8 cellular contexts compared by ENCODE assay signal in the genomic region with DNA sequence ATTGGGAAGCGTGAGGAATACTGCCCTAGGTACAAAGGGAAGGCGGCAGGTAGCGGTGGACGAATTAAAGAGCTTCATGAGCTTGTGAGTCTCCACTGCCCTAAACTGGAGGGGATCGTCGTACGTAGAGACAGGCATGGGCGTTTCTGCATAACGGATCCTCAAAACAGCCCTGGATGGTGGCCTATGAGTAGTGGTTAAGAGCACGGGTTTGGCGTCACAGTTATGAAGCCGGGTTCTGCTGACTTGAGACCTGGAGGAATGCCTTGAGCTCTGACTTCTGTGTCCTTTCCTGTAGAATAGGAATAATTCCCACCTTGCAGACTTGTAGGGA. TPM values are rescaled to one million over a fixed set of nuclear protein-coding genes. Genes with fewer than 3 reads are reported as not detected.
A peak's percentile ranks its signal among the peaks of the same experiment; 100 is the strongest.
DNase-seq lines count a peak whose midpoint lies in the region; ATAC-seq, FAIRE-seq and TF ChIP-seq lines count a peak whose summit lies in the region.

No MANE protein-coding gene starts in this region.

- H3K27ac ChIP-seq in WERI-Rb-1 (peak overlapping the region; percentile 100), tibial nerve (peak overlapping the region; percentile 93 to 99 (median 98))
- H3K27ac ChIP-seq in naive thymus-derived CD4-positive, alpha-beta T cell (ENCODE audit: low read depth, low read length): peak overlapping the region; percentile 95

- no peaks in the 10 kb centered on the region for H3K27me3 ChIP-seq in WERI-Rb-1 (ENCODE audit: insufficient read depth, low read depth, severe bottlenecking)
- H3K27me3 ChIP-seq in naive thymus-derived CD4-positive, alpha-beta T cell (ENCODE audit: control insufficient read depth in 2 of 2, insufficient read depth in 2 of 2, low read length in 2 of 2): no peaks in the 10 kb centered on the region
- H3K27me3 ChIP-seq in tibial nerve: no peaks in the 10 kb centered on the region

- no peak for FAIRE-seq in HTR-8/SVneo (lab: Jason Lieb, UNC)

- intact Hi-C loops in naive thymus-derived CD4-positive, alpha-beta T cell (cut with micrococcal nuclease): loop anchor here (1.0 to 10.0 kb wide), 8 partner anchors 23 to 1745 kb away; partner anchors contain the start of genes DDB1 (in 2 of the 2), TKFC (in 2 of the 2), CCDC86 (in 1 of the 2) and OSBP (in 1 of the 2)

- H3K4me1 Mint-ChIP-seq in endothelial cell (ENCODE audit: unreplicated experiment): peaks cover 33% of the 10 kb centered on the region
- H3K4me1 Mint-ChIP-seq in naive thymus-derived CD4-positive, alpha-beta T cell: peaks cover 29 to 50% (median 38%) of the 10 kb centered on the region in 7 donors

- no peak for TF ChIP-seq POLR2A in tibial nerve (IDR thresholded peaks at IDR 0.05)

- H3K27me3 Mint-ChIP-seq in endothelial cell (ENCODE audit: unreplicated experiment): peaks cover 14% of the 10 kb centered on the region
- no peaks in the 10 kb centered on the region for H3K27me3 Mint-ChIP-seq in naive thymus-derived CD4-positive, alpha-beta T cell

- DNase-seq in COLO668 (lab: John Stamatoyannopoulos, UW; ENCODE audit: unreplicated experiment): peak; percentile 46
- DNase-seq in HTR-8/SVneo (ENCODE audit: insufficient read length, low spot score): peak; percentile 26
- DNase-seq in WERI-Rb-1: peak; percentile 25
- DNase-seq in endothelial cell (ENCODE audit: low spot score): peak; percentile 24
- DNase-seq in naive thymus-derived CD4-positive, alpha-beta T cell: peak in 7 of 9 donors; percentile 50 to 73 (median 62)
- DNase-seq in tibial nerve (ENCODE audit: low spot score in 2 of 2): no peak
- DNase-seq in HuH-7 (ENCODE audit: low spot score): no peak

- no peaks in the 10 kb centered on the region for H3K9me3 Mint-ChIP-seq in endothelial cell (ENCODE audit: unreplicated experiment)
- H3K9me3 Mint-ChIP-seq in naive thymus-derived CD4-positive, alpha-beta T cell: no peaks in the 10 kb centered on the region

- CTCF ChIA-PET in naive thymus-derived CD4-positive, alpha-beta T cell (lab: Charles Lee): interaction anchor here (0.6 to 4.6 kb wide), 6 partner anchors 19 to 1401 kb away, joined by 3 to 44 read pairs (median 7); partner anchors contain the start of genes DDB1, TKFC and TMEM216

- POLR2A ChIA-PET in naive thymus-derived CD4-positive, alpha-beta T cell (lab: Charles Lee): interaction anchor here (0.9 to 4.9 kb wide), 14 partner anchors 10 to 605 kb away, joined by 3 to 82 read pairs (median 6); partner anchors contain the start of genes CPSF7, DDB1, FTH1 and SDHAF2

- peaks cover 6% of the 10 kb centered on the region for H3K36me3 Mint-ChIP-seq in endothelial cell (ENCODE audit: low read depth, unreplicated experiment)
- peaks cover 0 to 10% (median 0%) of the 10 kb centered on the region in 5 donors for H3K36me3 Mint-ChIP-seq in naive thymus-derived CD4-positive, alpha-beta T cell

- no peak for TF ChIP-seq EP300 in tibial nerve (IDR thresholded peaks at IDR 0.05)

- H3K36me3 ChIP-seq in WERI-Rb-1: peaks cover 44% of the 10 kb centered on the region
- H3K36me3 ChIP-seq in naive thymus-derived CD4-positive, alpha-beta T cell (ENCODE audit: control insufficient read depth in 2 of 3, insufficient read depth in 3 of 3, low read length in 3 of 3): peaks cover 8 to 39% (median 12%) of the 10 kb centered on the region in 3 experiments
- peaks cover 0 to 37% (median 31%) of the 10 kb centered on the region in 3 donors for H3K36me3 ChIP-seq in tibial nerve

- peaks cover 14 to 19% of the 10 kb centered on the region in 2 donors for H3K4me1 ChIP-seq in naive thymus-derived CD4-positive, alpha-beta T cell (ENCODE audit: control insufficient read depth in 2 of 2, insufficient read depth in 2 of 2, low read length in 2 of 2)
- H3K4me1 ChIP-seq in tibial nerve: peaks cover 0 to 38% (median 18%) of the 10 kb centered on the region in 4 donors

- H3K4me3 ChIP-seq in WERI-Rb-1 (ENCODE audit: low read depth, low read length) (peak overlapping the region; percentile 91), tibial nerve (peak overlapping the region; percentile 63 to 96 (median 74))
- peak overlapping the region; percentile 97 for H3K4me3 ChIP-seq in naive thymus-derived CD4-positive, alpha-beta T cell (ENCODE audit: low read length)

- no peaks in the 10 kb centered on the region for H3K9me3 ChIP-seq in WERI-Rb-1 (ENCODE audit: severe bottlenecking)
- H3K9me3 ChIP-seq in naive thymus-derived CD4-positive, alpha-beta T cell (ENCODE audit: control insufficient read depth in 2 of 3, low read length in 3 of 3): no peaks in the 10 kb centered on the region
- no peaks in the 10 kb centered on the region for H3K9me3 ChIP-seq in tibial nerve

- H3K4me3 Mint-ChIP-seq in endothelial cell (ENCODE audit: unreplicated experiment): peak overlapping the region; percentile 99
- peak overlapping the region; percentile 94 to 99 (median 98) for H3K4me3 Mint-ChIP-seq in naive thymus-derived CD4-positive, alpha-beta T cell

- H3K27ac Mint-ChIP-seq in endothelial cell (ENCODE audit: unreplicated experiment): peak overlapping the region; percentile 100
- peak overlapping the region; percentile 97 to 100 (median 99) for H3K27ac Mint-ChIP-seq in naive thymus-derived CD4-positive, alpha-beta T cell

- no peak for TF ChIP-seq CTCF in WERI-Rb-1 (IDR thresholded peaks at IDR 0.05; ENCODE audit: low read depth, low read length)
- TF ChIP-seq CTCF in endothelial cell (IDR thresholded peaks at IDR 0.05; ENCODE audit: unreplicated experiment): no peak
- TF ChIP-seq CTCF in tibial nerve (IDR thresholded peaks at IDR 0.05): no peak

- 0 to 1% methylated on average over 12 of the region's 12 CpGs for WGBS in tibial nerve, 2 donors

- peak; percentile 49 for ATAC-seq in naive thymus-derived CD4-positive, alpha-beta T cell
- no peak for ATAC-seq in GM19397 (IDR thresholded peaks at IDR 0.05; ENCODE audit: unreplicated experiment)

RNA-seq across cellular contexts. Expression of gene TMEM138, which starts 0.3 kb away (rescaled TPM):
- total RNA-seq in endothelial cell (ENCODE audit: unreplicated experiment): 18.8 TPM
- 10 to 100 TPM; 54.6 to 65.1 (median 59.9) TPM for total RNA-seq in naive thymus-derived CD4-positive, alpha-beta T cell
- polyA plus RNA-seq in naive thymus-derived CD4-positive, alpha-beta T cell: 10 to 100 TPM; 42.9 to 49.3 TPM
- 10 to 100 TPM; 20.5 to 31.4 (median 26.9) TPM for total RNA-seq in tibial nerve

RNA-seq across cellular contexts. Expression of gene CYB561A3, which starts 0.8 kb away (rescaled TPM):
- total RNA-seq in endothelial cell (ENCODE audit: unreplicated experiment) (21.6 TPM), tibial nerve (10 to 100 TPM; 44.2 to 68.2 (median 45.8) TPM)
- total RNA-seq in naive thymus-derived CD4-positive, alpha-beta T cell: 10 to 100 TPM; 37.9 to 47.6 (median 44.2) TPM
- polyA plus RNA-seq in naive thymus-derived CD4-positive, alpha-beta T cell: 10 to 100 TPM; 62.7 to 73.8 TPM

RNA-seq across cellular contexts. Expression of gene TKFC, which starts 29.5 kb away (rescaled TPM):
- total RNA-seq in endothelial cell (ENCODE audit: unreplicated experiment) (53.1 TPM), tibial nerve (10 to 100 TPM; 15.0 to 39.6 (median 24.5) TPM)
- 10 to 100 TPM; 36.9 to 59.9 (median 43.3) TPM for total RNA-seq in naive thymus-derived CD4-positive, alpha-beta T cell
- 10 to 100 TPM; 24.6 to 30.0 TPM for polyA plus RNA-seq in naive thymus-derived CD4-positive, alpha-beta T cell

RNA-seq across cellular contexts. Expression of gene DDB1, which starts 29.6 kb away (rescaled TPM):
- total RNA-seq in endothelial cell (ENCODE audit: unreplicated experiment) (239 TPM), tibial nerve (100 to 1,000 TPM; 100 to 138 (median 113) TPM)
- total RNA-seq in naive thymus-derived CD4-positive, alpha-beta T cell: 100 to 1,000 TPM; 153 to 213 (median 160) TPM
- polyA plus RNA-seq in naive thymus-derived CD4-positive, alpha-beta T cell: 100 to 1,000 TPM; 113 to 125 TPM

RNA-seq across cellular contexts. Expression of gene TMEM216, which starts 29.9 kb away (rescaled TPM):
- total RNA-seq in endothelial cell (ENCODE audit: unreplicated experiment) (11.6 TPM), tibial nerve (10 to 100 TPM; 14.2 to 21.9 (median 14.6) TPM)
- total RNA-seq in naive thymus-derived CD4-positive, alpha-beta T cell: 10 to 100 TPM in 2 of 5 experiments, 1 to 10 TPM in 3; 4.7 to 17.2 (median 9.2) TPM
- polyA plus RNA-seq in naive thymus-derived CD4-positive, alpha-beta T cell: 10 to 100 TPM; 34.7 to 35.8 TPM

Comparison
In these comparisons a context has a peak if more than half of its experiments do, and no peak if none do; other contexts are left out.
1. DNase-seq: peak in COLO668 (single experiment), HTR-8/SVneo (single experiment), WERI-Rb-1 (single experiment), endothelial cell (single experiment) and naive thymus-derived CD4-positive, alpha-beta T cell (7 of 9); none in tibial nerve (0 of 2) and HuH-7 (single experiment).
2. Peak in every context shown above with its lines, with median percentiles within 50 percentile points of each other: H3K27ac ChIP-seq and H3K4me3 ChIP-seq.